In genomic region chr9:132406554-132407122, GRCh38 we compare ENCODE assay signal across 8 cellular contexts. TPM values are rescaled to one million over a fixed set of nuclear protein-coding genes. Genes with fewer than 3 reads are reported as not detected.
A peak's percentile ranks its signal among the peaks of the same experiment; 100 is the strongest.
DNase-seq lines count a peak whose midpoint lies in the region; ATAC-seq and TF ChIP-seq lines count a peak whose summit lies in the region.

Gene TTF1 (minus strand): TSS chr9:132406840. CDS start chr9:132402821, 4,019 bp downstream.

- H3K9me2 ChIP-seq in PC-3 (replicated peaks; ENCODE audit: low read length), result no peaks in the 10 kb centered on the region

- intact Hi-C loops in PC-3 (cut with micrococcal nuclease), result no loop called here

- DNase-seq in DMS 273 (lab: John Stamatoyannopoulos, UW; ENCODE audit: unreplicated experiment) (peak; percentile 96), KBM-7 (peak; percentile 95), PC-3 (peak; percentile 85), activated T-cell treated with anti-CD3 and anti-CD28 coated beads for 4 hours (peak; percentile 87), erythroblast (lab: John Stamatoyannopoulos, UW) (peak; percentile 95)
- DNase-seq in stimulated activated CD8-positive, alpha-beta memory T cell treated with anti-CD3 and anti-CD28 coated beads, Interleukin-4, amount 100 ng/mL, for 24 hours (ENCODE audit: low read depth), result peak; percentile 87

- BruUV-seq in PC-3 (replicated peaks; lab: Mats Ljungman, UMichigan), result no TSS peak

- H3K9me3 ChIP-seq in PC-3 (ENCODE audit: low read length) (no peaks in the 10 kb centered on the region), mucosa of rectum (ENCODE audit: control insufficient read depth in 2 of 2, low read length in 2 of 2) (no peaks in the 10 kb centered on the region)

- H4K20me1 ChIP-seq in PC-3 (ENCODE audit: low read length), result no peaks in the 10 kb centered on the region

- TF ChIP-seq POLR2A in erythroblast (IDR thresholded peaks at IDR 0.05; ENCODE audit: low read length), result peak; percentile 79

- no peaks in the 10 kb centered on the region for H3K27me3 ChIP-seq in PC-3 (ENCODE audit: low read length)
- peaks cover 21% of the 10 kb centered on the region in 2 donors for H3K27me3 ChIP-seq in mucosa of rectum (ENCODE audit: control insufficient read depth in 2 of 2, insufficient read depth in 2 of 2, low read length in 2 of 2)

- H3K36me3 ChIP-seq in PC-3 (ENCODE audit: low read depth, low read length) (peaks cover 4% of the 10 kb centered on the region; the same call in 1 of the 2 replicates), mucosa of rectum (ENCODE audit: control insufficient read depth in 2 of 2, insufficient read depth in 2 of 2, low read length in 2 of 2) (peaks cover 5 to 12% of the 10 kb centered on the region in 2 donors)

- peaks cover 33% of the 10 kb centered on the region for H3K79me2 ChIP-seq in PC-3 (ENCODE audit: low read length)

- in situ Hi-C loops in KBM-7 (cut with MboI; ENCODE audit: low pct_unique_long_range_greater_than_20kb, low sequenced_read_pairs), result no loop called here

- H3K4me3 ChIP-seq in PC-3 (ENCODE audit: low read length), result peak within 1 kb of the TSS; percentile 82
- peak within 1 kb of the TSS; percentile 74 to 83 for H3K4me3 ChIP-seq in mucosa of rectum (ENCODE audit: low read length in 2 of 2)

- H3K4me1 ChIP-seq in PC-3 (ENCODE audit: insufficient read depth, low read length) (peaks cover 17% of the 10 kb centered on the region), mucosa of rectum (ENCODE audit: control insufficient read depth in 2 of 2, insufficient read depth in 2 of 2, low read length in 2 of 2) (peaks cover 14 to 24% of the 10 kb centered on the region in 2 donors)

- TF ChIP-seq CTCF in PC-3 (conservative IDR thresholded peaks at IDR 0.05; ENCODE audit: low read depth, low read length), result no peak

- CTCF ChIA-PET in PC-3 (lab: Charles Lee), result no interaction called here

- no peaks in the 10 kb centered on the region for H3F3A ChIP-seq in PC-3 (ENCODE audit: low read length, unreplicated experiment)

- peak; percentile 78 for ATAC-seq in GM21717 (IDR thresholded peaks at IDR 0.05; ENCODE audit: unreplicated experiment)
- peak; percentile 83 for ATAC-seq in PC-3

- H2AFZ ChIP-seq in PC-3 (ENCODE audit: low read length), result peak within 1 kb of the TSS; percentile 94

- H3K9ac ChIP-seq in PC-3 (ENCODE audit: low read length) (peak within 1 kb of the TSS; percentile 86), mucosa of rectum (ENCODE audit: low read depth in 1 of 2, low read length in 2 of 2) (peak within 1 kb of the TSS; percentile 71 to 78)

- H3K27ac ChIP-seq in PC-3 (ENCODE audit: low read length) (no peak within 1 kb of the TSS), mucosa of rectum (ENCODE audit: low read depth in 2 of 2, low read length in 2 of 2) (no peak within 1 kb of the TSS)

- H3K4me2 ChIP-seq in PC-3 (ENCODE audit: low read length), result peak within 1 kb of the TSS; percentile 91

- POLR2A ChIA-PET in PC-3 (lab: Charles Lee; ENCODE audit: unreplicated experiment), result no interaction called here

RNA-seq across cellular contexts. Expression of gene TTF1, which starts in this region (rescaled TPM):
- 9.6 and 12.5 TPM in 2 replicates for total RNA-seq in PC-3 (2014; rRNA removed)
